Comparison of ENCODE assay signal across 8 cellular contexts in genomic region chr2:98134138-98134537, GRCh38. TPM values are rescaled to one million over a fixed set of nuclear protein-coding genes. Genes with fewer than 3 reads are reported as not detected.
A peak's percentile ranks its signal among the peaks of the same experiment; 100 is the strongest.
DNase-seq lines count a peak whose midpoint lies in the region; ATAC-seq and TF ChIP-seq lines count a peak whose summit lies in the region.

No MANE protein-coding gene starts in this region.

- no TSS peak for BruUV-seq in Caco-2 (replicated peaks; lab: Mats Ljungman, UMichigan)

- TF ChIP-seq CTCF in GM12864 (IDR thresholded peaks at IDR 0.05; ENCODE audit: low read depth, low read length, missing control alignments) (no peak), lung (IDR thresholded peaks at IDR 0.05; ENCODE audit: control extremely low read depth, extremely low read depth) (no peak), Caco-2 (IDR thresholded peaks at IDR 0.05; ENCODE audit: insufficient read depth in 1 of 2, low read depth in 1 of 2, low read length in 1 of 2, severe bottlenecking in 1 of 2, unreplicated experiment in 1 of 2) (no peak)

- H3K4me3 Mint-ChIP-seq in activated CD8-positive, alpha-beta memory T cell treated with anti-CD3 and anti-CD28 coated beads, Interleukin-2, amount 10 ng/mL, durations not matched to agents 7 days and 5 days = no peak overlapping the region
- no peak overlapping the region for H3K4me3 Mint-ChIP-seq in Caco-2 (ENCODE audit: unreplicated experiment)

- POLR2A ChIA-PET in Caco-2 (lab: Charles Lee) = no interaction called here

- no peak overlapping the region for H3K27ac ChIP-seq in lung (ENCODE audit: low read depth in 1 of 2, low read length in 1 of 2)

- CTCF ChIA-PET in activated CD8-positive, alpha-beta memory T cell treated with anti-CD3 and anti-CD28 coated beads, Interleukin-2, amount 10 ng/mL, durations not matched to agents 7 days and 5 days (lab: Charles Lee) = interaction anchor here (0.9 kb wide), 1 partner anchor 61 kb away, joined by 3 read pairs; no protein-coding TSS in a partner anchor
- CTCF ChIA-PET in Caco-2 (lab: Charles Lee) = no interaction called here

- WGBS in lung, 2 donors = 32 to 51% methylated on average over 9 of the region's 9 CpGs

- DNase-seq in GM12864 (ENCODE audit: low read depth) = peak; percentile 26
- DNase-seq in activated CD8-positive, alpha-beta memory T cell treated with anti-CD3 and anti-CD28 coated beads, Interleukin-2, amount 10 ng/mL, durations not matched to agents 7 days and 5 days = peak; percentile 67
- peak; percentile 29 for DNase-seq in lung (ENCODE audit: low spot score)
- no peak for DNase-seq in NCI-H1105 treated with DMSO at 0.1 percent for 48 hours (lab: John Stamatoyannopoulos, UW)
- no peak for DNase-seq in NCI-H1092 (lab: John Stamatoyannopoulos, UW)
- DNase-seq in NCI-H526 (lab: John Stamatoyannopoulos, UW) = no peak
- DNase-seq in Caco-2 = no peak

- intact Hi-C loops in Caco-2 (cut with micrococcal nuclease; ENCODE audit: unreplicated experiment) = no loop called here

- ATAC-seq in HG03039 (IDR thresholded peaks at IDR 0.05; ENCODE audit: unreplicated experiment) = peak; percentile 59
- peak; percentile 80 for ATAC-seq in activated CD8-positive, alpha-beta memory T cell treated with anti-CD3 and anti-CD28 coated beads, Interleukin-2, amount 10 ng/mL, durations not matched to agents 7 days and 5 days
- peak; percentile 58 for ATAC-seq in lung (ENCODE audit: insufficient read depth, low FRiP score)

- H3K4me1 Mint-ChIP-seq in activated CD8-positive, alpha-beta memory T cell treated with anti-CD3 and anti-CD28 coated beads, Interleukin-2, amount 10 ng/mL, durations not matched to agents 7 days and 5 days = peaks cover 11% of the 10 kb centered on the region
- peaks cover 9% of the 10 kb centered on the region for H3K4me1 Mint-ChIP-seq in Caco-2 (ENCODE audit: low read depth, unreplicated experiment)

- no peaks in the 10 kb centered on the region for H3K9me3 ChIP-seq in lung (ENCODE audit: control insufficient read depth in 2 of 2, insufficient read depth in 1 of 2, low read length in 1 of 2)
- H3K9me3 ChIP-seq in Caco-2 = no peaks in the 10 kb centered on the region

- H3K36me3 ChIP-seq in lung (ENCODE audit: control insufficient read depth in 2 of 2, insufficient read depth in 2 of 2, low read length in 2 of 2) (no peaks in the 10 kb centered on the region), Caco-2 (ENCODE audit: control insufficient read depth, insufficient read depth, low read length) (no peaks in the 10 kb centered on the region)

- H3K4me3 ChIP-seq in GM12864 (ENCODE audit: low read depth, low read length) = no peak overlapping the region
- H3K4me3 ChIP-seq in lung = no peak overlapping the region
- no peak overlapping the region for H3K4me3 ChIP-seq in Caco-2 (ENCODE audit: low read depth, low read length)

- no peak overlapping the region for H3K27ac Mint-ChIP-seq in activated CD8-positive, alpha-beta memory T cell treated with anti-CD3 and anti-CD28 coated beads, Interleukin-2, amount 10 ng/mL, durations not matched to agents 7 days and 5 days
- no peak overlapping the region for H3K27ac Mint-ChIP-seq in Caco-2 (ENCODE audit: unreplicated experiment)

- H3K4me1 ChIP-seq in lung (ENCODE audit: control insufficient read depth in 2 of 2, insufficient read depth in 2 of 2, low read length in 2 of 2) (no peaks in the 10 kb centered on the region), Caco-2 (peaks cover 5% of the 10 kb centered on the region; the same call in 1 of the 2 replicates)

- H3K27me3 ChIP-seq in lung (ENCODE audit: control insufficient read depth, insufficient read depth) = no peaks in the 10 kb centered on the region
- H3K27me3 ChIP-seq in Caco-2 (replicated peaks; ENCODE audit: control insufficient read depth, insufficient read depth, low read length) = no peaks in the 10 kb centered on the region

- no peaks in the 10 kb centered on the region for H3K9me3 Mint-ChIP-seq in activated CD8-positive, alpha-beta memory T cell treated with anti-CD3 and anti-CD28 coated beads, Interleukin-2, amount 10 ng/mL, durations not matched to agents 7 days and 5 days (ENCODE audit: low read depth)
- H3K9me3 Mint-ChIP-seq in Caco-2 (ENCODE audit: unreplicated experiment) = peaks cover 3% of the 10 kb centered on the region

- H3K36me3 Mint-ChIP-seq in activated CD8-positive, alpha-beta memory T cell treated with anti-CD3 and anti-CD28 coated beads, Interleukin-2, amount 10 ng/mL, durations not matched to agents 7 days and 5 days = no peaks in the 10 kb centered on the region
- no peaks in the 10 kb centered on the region for H3K36me3 Mint-ChIP-seq in Caco-2 (ENCODE audit: insufficient read depth, unreplicated experiment)

- H3K27me3 Mint-ChIP-seq in activated CD8-positive, alpha-beta memory T cell treated with anti-CD3 and anti-CD28 coated beads, Interleukin-2, amount 10 ng/mL, durations not matched to agents 7 days and 5 days = peaks cover 19% of the 10 kb centered on the region
- no peaks in the 10 kb centered on the region for H3K27me3 Mint-ChIP-seq in Caco-2 (ENCODE audit: insufficient read depth, unreplicated experiment)

RNA-seq across cellular contexts. Expression of gene VWA3B, which starts 47.2 kb away (rescaled TPM):
- total RNA-seq in activated CD8-positive, alpha-beta memory T cell treated with anti-CD3 and anti-CD28 coated beads, Interleukin-2, amount 10 ng/mL, durations not matched to agents 7 days and 5 days = not detected
- 10 to 100 TPM; 17.8 to 29.2 TPM for total RNA-seq in lung
- 1 to 10 TPM; 3.5 to 4.6 TPM for polyA plus RNA-seq in lung
- total RNA-seq in Caco-2 (2022) = not detected in 2 replicates

Comparison
In these comparisons a context has a peak if more than half of its experiments do, and no peak if none do; other contexts are left out.
1. DNase-seq: peak in GM12864 (single experiment), activated CD8-positive, alpha-beta memory T cell treated with anti-CD3 and anti-CD28 coated beads, Interleukin-2, amount 10 ng/mL, durations not matched to agents 7 days and 5 days (single experiment) and lung (single experiment); none in NCI-H1105 treated with DMSO at 0.1 percent for 48 hours (single experiment), NCI-H1092 (single experiment), NCI-H526 (0 of 2) and Caco-2 (0 of 2).
2. RNA of gene VWA3B, which starts 47.2 kb away (total RNA-seq): 17.8 to 29.2 TPM in lung; not detected in activated CD8-positive, alpha-beta memory T cell treated with anti-CD3 and anti-CD28 coated beads, Interleukin-2, amount 10 ng/mL, durations not matched to agents 7 days and 5 days and not detected in Caco-2; every median in the first group is over 10 times any median in the second.
3. Peak in every context shown above with its lines, with median percentiles within 50 percentile points of each other: ATAC-seq.